32 cellular contexts compared by ENCODE assay signal in genomic region chr1:147787765-147788164, GRCh38. TPM values are rescaled to one million over a fixed set of nuclear protein-coding genes. Genes with fewer than 3 reads are reported as not detected.
"Had no signal": no experiment of that assay in that cellular context is flagged by ENCODE, and none has a peak within 500 bp of the region (broad histone marks: within the 10 kb centered on the region; RNA-seq: fewer than 3 reads in every experiment).

No MANE protein-coding gene starts in this region.

- H3K27me3 ChIP-seq: brain microvascular endothelial cell, Peyer's patch had no signal

- H3K4me3 ChIP-seq: K562, Peyer's patch had no signal

- ATAC-seq: activated CD8-positive, alpha-beta memory T cell treated with anti-CD3 and anti-CD28 coated beads, Interleukin-2, amount 10 ng/mL, durations not matched to agents 7 days and 5 days; K562 had no signal

- H3K9me3 ChIP-seq: Peyer's patch had no signal

- H3K4me1 ChIP-seq: Peyer's patch had no signal

- H3K27ac ChIP-seq: brain microvascular endothelial cell, Peyer's patch, WERI-Rb-1 had no signal

- DNase-seq: activated CD4-positive, alpha-beta memory T cell treated with anti-CD3 and anti-CD28 coated beads, Interleukin-2, amount 10 ng/mL, durations not matched to agents 7 days and 5 days; activated CD4-positive, alpha-beta T cell treated with anti-CD3 and anti-CD28 coated beads for 1 hour; activated CD4-positive, alpha-beta T cell treated with anti-CD3 and anti-CD28 coated beads for 48 hours; activated CD4-positive, CD25-positive, alpha-beta regulatory T cell; activated CD8-positive, alpha-beta memory T cell treated with anti-CD3 and anti-CD28 coated beads for 24 hours; activated CD8-positive, alpha-beta memory T cell treated with anti-CD3 and anti-CD28 coated beads, Interleukin-2, amount 10 ng/mL, durations not matched to agents 7 days and 5 days; activated CD8-positive, alpha-beta memory T cell treated with anti-CD3 and anti-CD28 coated beads, Interleukin-2, amount 50 U/mL, for 48 hours; activated effector memory CD4-positive, alpha-beta T cell treated with anti-CD3 and anti-CD28 coated beads, Interleukin-2, amount 50 U/mL, for 16 hours; activated naive CD4-positive, alpha-beta T cell; activated naive CD4-positive, alpha-beta T cell treated with anti-CD3 and anti-CD28 coated beads, Interleukin-2, amount 50 U/mL, for 16 hours; activated naive CD8-positive, alpha-beta T cell treated with anti-CD3 and anti-CD28 coated beads for 36 hours; activated T-cell treated with anti-CD3 and anti-CD28 coated beads, Interleukin-2, amount 50 U/mL, for 48 hours; amniotic stem cell; aorta; brain microvascular endothelial cell; NCI-H1105; NCI-H1417 treated with DMSO at 0.1 percent for 48 hours; NCI-H187 treated with DMSO at 0.1 percent for 48 hours; NCI-H2081; NCI-H2171 treated with DMSO at 0.1 percent for 48 hours; NCI-H2227 treated with DMSO at 0.1 percent for 48 hours; NCI-H446 treated with DMSO at 0.1 percent for 48 hours; NCI-H524; NCI-H69; Peyer's patch; RPMI8226; SW 1271; T-helper 1 cell; T-helper 2 cell; T-helper 9 cell; WERI-Rb-1 had no signal

- H3K36me3 ChIP-seq: brain microvascular endothelial cell, Peyer's patch, WERI-Rb-1 had no signal

RNA-seq across cellular contexts. Expression of gene GJA5, which starts 27.4 kb away (rescaled TPM):
- total RNA-seq: activated CD4-positive, alpha-beta memory T cell treated with anti-CD3 and anti-CD28 coated beads, Interleukin-2, amount 10 ng/mL, durations not matched to agents 7 days and 5 days; activated CD8-positive, alpha-beta memory T cell treated with anti-CD3 and anti-CD28 coated beads, Interleukin-2, amount 10 ng/mL, durations not matched to agents 7 days and 5 days; activated naive CD8-positive, alpha-beta T cell treated with anti-CD3 and anti-CD28 coated beads for 36 hours had no signal
